1 cellular context compared by ENCODE assay signal in the genomic region with DNA sequence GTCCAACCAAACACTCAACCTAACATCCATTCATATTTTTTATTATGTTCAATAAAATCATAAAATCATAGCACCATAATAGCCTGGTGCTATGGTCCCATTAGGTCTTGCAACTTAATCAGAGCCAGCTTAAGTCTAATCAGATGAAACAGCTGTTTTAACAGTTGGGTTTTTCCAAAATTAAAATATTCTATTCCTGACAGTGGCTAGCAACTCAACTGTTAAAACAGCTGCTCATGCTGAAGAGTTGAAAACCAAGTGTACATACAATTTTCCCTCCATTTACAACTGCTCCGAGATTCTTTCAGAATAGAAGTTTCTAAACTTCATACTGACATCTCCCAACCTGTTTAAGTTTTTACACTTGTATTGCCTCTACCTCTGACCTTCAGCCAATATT.
TF ChIP-seq lines count a peak whose summit lies in the region.

No MANE protein-coding gene starts in this region.

TF ChIP-seq in SK-N-SH, 30 proteins besides CTCF, POLR2A, EP300 and RAD21 (continued from another document):
- TF ChIP-seq, protein P1, sequence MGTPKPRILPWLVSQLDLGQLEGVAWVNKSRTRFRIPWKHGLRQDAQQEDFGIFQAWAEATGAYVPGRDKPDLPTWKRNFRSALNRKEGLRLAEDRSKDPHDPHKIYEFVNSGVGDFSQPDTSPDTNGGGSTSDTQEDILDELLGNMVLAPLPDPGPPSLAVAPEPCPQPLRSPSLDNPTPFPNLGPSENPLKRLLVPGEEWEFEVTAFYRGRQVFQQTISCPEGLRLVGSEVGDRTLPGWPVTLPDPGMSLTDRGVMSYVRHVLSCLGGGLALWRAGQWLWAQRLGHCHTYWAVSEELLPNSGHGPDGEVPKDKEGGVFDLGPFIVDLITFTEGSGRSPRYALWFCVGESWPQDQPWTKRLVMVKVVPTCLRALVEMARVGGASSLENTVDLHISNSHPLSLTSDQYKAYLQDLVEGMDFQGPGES (IDR thresholded peaks at IDR 0.05; ENCODE audit: low read depth, low read length), result no peak
- TF ChIP-seq NRF1 (IDR thresholded peaks at IDR 0.05; ENCODE audit: low read depth, low read length) (no peak), YY1 (IDR thresholded peaks at IDR 0.05; ENCODE audit: low read depth) (no peak), FOSL2 (IDR thresholded peaks at IDR 0.05; ENCODE audit: borderline replicate concordance, low read depth) (no peak)
